Comparison of ENCODE assay signal across 8 cellular contexts in the genomic region with DNA sequence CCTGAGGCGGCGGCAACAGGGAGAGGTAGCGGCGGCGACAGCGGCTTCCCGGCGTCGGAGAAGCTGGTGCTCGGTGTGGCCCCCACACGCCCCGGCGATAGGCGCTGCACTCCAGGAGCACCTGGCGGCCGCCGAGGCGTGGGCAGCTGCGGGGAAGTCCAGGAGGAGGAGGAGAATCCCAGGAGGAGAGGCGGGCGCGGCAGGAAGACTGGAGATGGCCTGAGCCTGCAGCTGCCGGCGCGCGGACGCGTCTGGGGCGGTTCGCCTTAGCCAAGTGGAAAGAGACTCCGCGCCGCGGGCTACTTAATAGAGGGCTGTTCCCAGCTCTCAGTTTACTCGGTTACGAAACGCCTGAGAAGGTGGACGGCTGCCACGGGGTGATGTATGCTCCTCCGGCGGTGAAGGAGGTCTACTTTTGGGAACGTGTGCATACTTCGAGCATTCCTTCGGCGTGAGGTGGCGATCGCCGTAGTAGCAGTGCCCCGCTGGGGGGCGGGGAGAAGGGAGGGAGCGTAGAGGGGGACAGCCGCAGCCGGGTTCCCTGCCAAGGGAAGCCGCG. TPM values are rescaled to one million over a fixed set of nuclear protein-coding genes. Genes with fewer than 3 reads are reported as not detected.
DNase-seq lines count a peak whose midpoint lies in the region; ATAC-seq and TF ChIP-seq lines count a peak whose summit lies in the region.

A gene (minus strand): TSS at position 278 of the 559 bp plus-strand sequence. CDS start 3,261 bp downstream, outside the sequence.

- H3K4me1 ChIP-seq in breast epithelium (peaks cover 0 to 4% of the 10 kb centered on the region in 2 donors), skeletal muscle satellite cell (ENCODE audit: control insufficient read depth, insufficient read depth, low read length) (peaks cover 16% of the 10 kb centered on the region)

- peak; percentile 22 for TF ChIP-seq POLR2A in breast epithelium (IDR thresholded peaks at IDR 0.05)

- H3K9ac ChIP-seq in skeletal muscle satellite cell (ENCODE audit: low read depth, low read length), result peak within 1 kb of the TSS; percentile 97

- no peaks in the 10 kb centered on the region for H3K36me3 ChIP-seq in breast epithelium
- no peaks in the 10 kb centered on the region for H3K36me3 ChIP-seq in skeletal muscle satellite cell (ENCODE audit: insufficient read depth, low read length)

- ATAC-seq in GM19023 (IDR thresholded peaks at IDR 0.05; ENCODE audit: unreplicated experiment), result no peak

- peak; percentile 3 to 10 (median 6) for TF ChIP-seq CTCF in breast epithelium (IDR thresholded peaks at IDR 0.05)

- intact Hi-C loops in breast epithelium (cut with DNase I; ENCODE audit: low total_unique reads), result loop anchor here (5.0 to 10.0 kb wide), 2 partner anchors 1111 to 1344 kb away; no protein-coding TSS in a partner anchor

- H3K4me2 ChIP-seq in skeletal muscle satellite cell (ENCODE audit: low read length), result peak within 1 kb of the TSS; percentile 89

- H3K27me3 ChIP-seq in breast epithelium, result peaks cover 0 to 22% of the 10 kb centered on the region in 2 donors
- no peaks in the 10 kb centered on the region for H3K27me3 ChIP-seq in skeletal muscle satellite cell (ENCODE audit: control insufficient read depth, insufficient read depth, low read length)

- H3K9me3 ChIP-seq in breast epithelium (no peaks in the 10 kb centered on the region), skeletal muscle satellite cell (replicated peaks; ENCODE audit: low read length) (no peaks in the 10 kb centered on the region)

- H3K4me3 ChIP-seq in breast epithelium (peak within 1 kb of the TSS; percentile 61 to 78 (median 64)), skeletal muscle satellite cell (ENCODE audit: low read length) (peak within 1 kb of the TSS; percentile 98)

- DNase-seq in activated CD4-positive, alpha-beta T cell treated with anti-CD3 and anti-CD28 coated beads for 48 hours, result peak; percentile 42
- no peak for DNase-seq in activated CD4-positive, alpha-beta T cell treated with anti-CD3 and anti-CD28 coated beads, Interleukin-2, amount 50 U/mL, for 1 hour
- DNase-seq in NCI-H748 (lab: John Stamatoyannopoulos, UW; ENCODE audit: unreplicated experiment) (peak; percentile 78), breast epithelium (ENCODE audit: low spot score in 2 of 2) (peak; percentile 90 to 91), iPS-NIHi11 (ENCODE audit: low spot score) (peak; percentile 80)
- DNase-seq in central memory CD4-positive, alpha-beta T cell, result no peak

- H3K27ac ChIP-seq in breast epithelium, result peak within 1 kb of the TSS; percentile 79 to 90

RNA-seq across cellular contexts. Expression of the gene that starts here (rescaled TPM):
- 100 to 1,000 TPM in 2 of 3 donors, 10 to 100 TPM in 1; 90.9 to 441 (median 281) TPM for total RNA-seq in breast epithelium
- total RNA-seq in skeletal muscle satellite cell (2012; rRNA removed), result 62.7 and 81.9 TPM in 2 replicates

Comparison
In these comparisons a context has a peak if more than half of its experiments do, and no peak if none do; other contexts are left out.
1. DNase-seq: peak in activated CD4-positive, alpha-beta T cell treated with anti-CD3 and anti-CD28 coated beads for 48 hours (single experiment), NCI-H748 (single experiment), breast epithelium (2 of 2) and iPS-NIHi11 (single experiment); none in activated CD4-positive, alpha-beta T cell treated with anti-CD3 and anti-CD28 coated beads, Interleukin-2, amount 50 U/mL, for 1 hour (single experiment) and central memory CD4-positive, alpha-beta T cell (single experiment).